In the genomic region with DNA sequence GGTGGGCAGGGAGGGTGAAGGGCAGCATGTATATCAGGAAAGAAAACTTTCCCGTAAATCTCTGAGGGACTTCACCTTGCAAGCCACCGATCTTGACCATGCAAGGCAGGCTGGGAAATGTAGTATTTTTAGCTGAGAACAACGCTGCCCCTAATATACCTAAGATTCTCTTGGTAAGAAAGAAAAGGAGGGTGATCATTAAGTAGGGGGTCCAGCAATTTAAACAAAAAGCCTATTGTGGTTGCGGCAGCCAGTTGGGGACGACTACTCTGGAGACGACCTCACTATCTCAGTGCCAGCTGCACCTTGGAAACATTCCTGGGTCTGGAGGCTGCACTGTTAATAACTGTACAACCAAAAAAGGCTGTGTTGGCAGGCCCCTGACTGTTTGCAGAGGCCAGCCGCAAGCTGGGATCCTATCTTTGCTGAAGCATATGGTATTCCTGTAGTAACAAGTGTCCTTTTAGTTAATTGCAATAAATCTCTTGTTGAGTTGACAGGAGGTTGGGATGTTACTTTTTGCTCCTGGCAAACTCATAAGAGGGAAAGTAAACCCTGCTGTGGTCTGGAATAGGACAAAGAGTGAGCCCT, we compare ENCODE assay signal across 1 cellular context.
TF ChIP-seq lines count a peak whose summit lies in the region.

No MANE protein-coding gene starts in this region.

TF ChIP-seq in IMR-90, 13 proteins besides CTCF, POLR2A, EP300 and RAD21:
- TF ChIP-seq, protein P1, sequence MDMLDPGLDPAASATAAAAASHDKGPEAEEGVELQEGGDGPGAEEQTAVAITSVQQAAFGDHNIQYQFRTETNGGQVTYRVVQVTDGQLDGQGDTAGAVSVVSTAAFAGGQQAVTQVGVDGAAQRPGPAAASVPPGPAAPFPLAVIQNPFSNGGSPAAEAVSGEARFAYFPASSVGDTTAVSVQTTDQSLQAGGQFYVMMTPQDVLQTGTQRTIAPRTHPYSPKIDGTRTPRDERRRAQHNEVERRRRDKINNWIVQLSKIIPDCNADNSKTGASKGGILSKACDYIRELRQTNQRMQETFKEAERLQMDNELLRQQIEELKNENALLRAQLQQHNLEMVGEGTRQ (IDR thresholded peaks at IDR 0.05; ENCODE audit: low read depth, low read length) = no peak
- TF ChIP-seq SMC3 (IDR thresholded peaks at IDR 0.05; ENCODE audit: low read depth, low read length) (no peak), MAFK (IDR thresholded peaks at IDR 0.05; ENCODE audit: low read depth, low read length) (no peak), RCOR1 (IDR thresholded peaks at IDR 0.05; ENCODE audit: insufficient replicate concordance, low read length) (no peak), FOS (IDR thresholded peaks at IDR 0.05; ENCODE audit: low read depth, low read length) (no peak), MXI1 (IDR thresholded peaks at IDR 0.05; ENCODE audit: borderline replicate concordance, low read depth, low read length) (no peak), CEBPB (IDR thresholded peaks at IDR 0.05; ENCODE audit: low read depth, low read length) (no peak), NFE2L2 (IDR thresholded peaks at IDR 0.05; ENCODE audit: low read depth, low read length) (no peak), BHLHE40 (IDR thresholded peaks at IDR 0.05; ENCODE audit: low read depth, low read length) (no peak), RFX5 (IDR thresholded peaks at IDR 0.05; ENCODE audit: low read depth, low read length) (no peak), MAZ (IDR thresholded peaks at IDR 0.05; ENCODE audit: borderline replicate concordance, low read depth, low read length) (no peak), CHD1 (IDR thresholded peaks at IDR 0.05; ENCODE audit: low read depth, low read length) (no peak)
- TF ChIP-seq, protein P2, sequence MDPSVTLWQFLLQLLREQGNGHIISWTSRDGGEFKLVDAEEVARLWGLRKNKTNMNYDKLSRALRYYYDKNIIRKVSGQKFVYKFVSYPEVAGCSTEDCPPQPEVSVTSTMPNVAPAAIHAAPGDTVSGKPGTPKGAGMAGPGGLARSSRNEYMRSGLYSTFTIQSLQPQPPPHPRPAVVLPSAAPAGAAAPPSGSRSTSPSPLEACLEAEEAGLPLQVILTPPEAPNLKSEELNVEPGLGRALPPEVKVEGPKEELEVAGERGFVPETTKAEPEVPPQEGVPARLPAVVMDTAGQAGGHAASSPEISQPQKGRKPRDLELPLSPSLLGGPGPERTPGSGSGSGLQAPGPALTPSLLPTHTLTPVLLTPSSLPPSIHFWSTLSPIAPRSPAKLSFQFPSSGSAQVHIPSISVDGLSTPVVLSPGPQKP (IDR thresholded peaks at IDR 0.05; ENCODE audit: borderline replicate concordance, low read depth, low read length) = no peak
TF ChIP-seq in IMR-90: peak in this region for 0.
